In the genomic region with DNA sequence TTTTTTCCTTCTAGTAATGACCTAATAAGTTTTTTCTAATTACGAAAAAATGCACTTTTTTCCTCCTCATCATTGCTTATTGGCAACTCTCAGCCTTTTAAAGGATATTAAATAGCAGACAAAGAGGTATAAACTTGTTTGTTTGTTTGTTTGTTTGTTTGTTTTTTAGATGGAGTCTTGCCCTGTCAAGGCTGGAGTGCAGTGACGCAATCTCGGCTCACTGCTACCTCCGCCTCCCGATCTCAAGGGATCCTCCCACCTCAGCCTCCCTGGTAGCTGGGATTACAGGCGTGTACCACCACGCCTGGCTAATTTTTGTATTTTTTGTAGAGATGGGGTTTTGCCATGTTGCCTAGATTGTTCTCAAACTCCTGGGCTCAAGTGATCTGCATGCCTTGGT, we compare ENCODE assay signal across 12 cellular contexts. TPM values are rescaled to one million over a fixed set of nuclear protein-coding genes. Genes with fewer than 3 reads are reported as not detected.
"Had no signal": no experiment of that assay in that cellular context is flagged by ENCODE, and none has a peak within 500 bp of the region (broad histone marks: within the 10 kb centered on the region; RNA-seq: fewer than 3 reads in every experiment).

No MANE protein-coding gene starts in this region.

- H3K4me3 ChIP-seq: ascending aorta, dorsolateral prefrontal cortex, pancreas, tibial nerve, vagina had no signal

- DNase-seq: activated CD4-positive, alpha-beta T cell treated with anti-CD3 and anti-CD28 coated beads for 1 hour; activated CD4-positive, alpha-beta T cell treated with anti-CD3 and anti-CD28 coated beads, Interleukin-2, amount 50 U/mL, for 4 hours; activated naive CD4-positive, alpha-beta T cell treated with Interleukin-2 at 50 U/mL for 16 hours; dorsolateral prefrontal cortex; naive B cell; stimulated activated CD4-positive, alpha-beta T cell treated with anti-CD3 and anti-CD28 coated beads, Interleukin-1b, Interleukin-23, amount 100 ng/mL, for 48 hours had no signal

- H3K9me3 Mint-ChIP-seq: activated T-helper 17 cell treated with anti-CD3 and anti-CD28 coated beads, Interleukin-2, amount 50 U/mL, for 72 hours had no signal

- H3K27ac ChIP-seq: ascending aorta, dorsolateral prefrontal cortex, tibial nerve, vagina had no signal

- H3K4me1 ChIP-seq: ascending aorta had no signal

- H3K9me3 ChIP-seq: ascending aorta, pancreas, tibial nerve, vagina had no signal

- H3K27ac Mint-ChIP-seq: activated T-helper 17 cell treated with anti-CD3 and anti-CD28 coated beads, Interleukin-2, amount 50 U/mL, for 72 hours; naive B cell had no signal

- H3K4me3 Mint-ChIP-seq: activated T-helper 17 cell treated with anti-CD3 and anti-CD28 coated beads, Interleukin-2, amount 50 U/mL, for 72 hours; naive B cell had no signal

- H3K36me3 ChIP-seq: ascending aorta, pancreas, tibial nerve, vagina had no signal

- H3K27me3 ChIP-seq: ascending aorta, pancreas, vagina had no signal

RNA-seq across cellular contexts. Expression of a gene that starts 6.0 kb away (rescaled TPM):
- total RNA-seq: lung microvascular endothelial cell had no signal
